In the genomic region with DNA sequence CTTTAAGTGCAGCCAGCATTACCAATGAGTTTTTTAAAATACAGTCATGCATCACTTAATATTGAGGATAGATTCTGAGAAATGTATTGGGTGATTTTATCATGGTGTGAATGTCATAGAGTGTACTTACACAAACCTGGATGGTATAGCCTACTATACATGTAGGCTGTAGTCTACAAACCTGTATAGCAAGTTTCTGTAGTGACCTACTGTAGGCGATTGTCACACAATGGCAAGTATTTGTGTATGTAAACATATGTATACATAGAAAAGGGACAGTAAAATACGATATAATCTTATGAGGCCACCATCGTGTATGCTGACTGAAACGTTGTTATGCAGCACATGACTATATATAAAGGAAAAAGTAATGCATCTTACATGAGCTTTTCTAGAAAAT, we compare ENCODE assay signal across 27 cellular contexts. TPM values are rescaled to one million over a fixed set of nuclear protein-coding genes. Genes with fewer than 3 reads are reported as not detected.
"Had no signal": no experiment of that assay in that cellular context is flagged by ENCODE, and none has a peak within 500 bp of the region (broad histone marks: within the 10 kb centered on the region; RNA-seq: fewer than 3 reads in every experiment).

No MANE protein-coding gene starts in this region.

- H3K4me3 Mint-ChIP-seq: activated CD8-positive, alpha-beta T cell treated with anti-CD3 and anti-CD28 coated beads, Interleukin-2, amount 10 ng/mL, durations not matched to agents 7 days and 5 days; activated naive CD8-positive, alpha-beta T cell treated with anti-CD3 and anti-CD28 coated beads, Interleukin-2, amount 50 U/mL, for 24 hours; activated T-helper 1 cell treated with anti-CD3 and anti-CD28 coated beads, Interleukin-12 subunit alpha, Interleukin-12 subunit beta, Interleukin-2, Interleukin-4 antibody, amounts not matched to agents 30 ng/mL and 10 ng/mL and 1 ng/mL, durations not matched to agents 14 hours and 24 hours and 36 hours; central memory CD8-positive, alpha-beta T cell had no signal

- H3K9me3 Mint-ChIP-seq: activated naive CD8-positive, alpha-beta T cell treated with anti-CD3 and anti-CD28 coated beads, Interleukin-2, amount 50 U/mL, for 24 hours; activated T-helper 1 cell treated with anti-CD3 and anti-CD28 coated beads, Interleukin-12 subunit alpha, Interleukin-12 subunit beta, Interleukin-2, Interleukin-4 antibody, amounts not matched to agents 30 ng/mL and 10 ng/mL and 1 ng/mL, durations not matched to agents 14 hours and 24 hours and 36 hours; central memory CD8-positive, alpha-beta T cell had no signal

- DNase-seq: activated CD4-positive, alpha-beta T cell treated with anti-CD3 and anti-CD28 coated beads for 4 hours; activated CD8-positive, alpha-beta memory T cell treated with anti-CD3 and anti-CD28 coated beads, Interleukin-2, amount 50 U/mL, for 48 hours; activated CD8-positive, alpha-beta T cell treated with anti-CD3 and anti-CD28 coated beads, Interleukin-2, amount 10 ng/mL, durations not matched to agents 7 days and 5 days; activated effector memory CD4-positive, alpha-beta T cell treated with Interleukin-2 at 50 U/mL for 16 hours; activated naive CD4-positive, alpha-beta T cell; activated naive CD8-positive, alpha-beta T cell treated with anti-CD3 and anti-CD28 coated beads, Interleukin-2, amount 50 U/mL, for 24 hours; activated T-cell treated with anti-CD3 and anti-CD28 coated beads, Interleukin-2, amount 50 U/mL, for 1 hour; amniotic stem cell; body of pancreas; cortex of kidney; Kasumi-1; KBM-7; NCI-H1048; NCI-H1930; NCI-H2107; NCI-H524 treated with DMSO at 0.1 percent for 48 hours; PC-9; SHP77 treated with DMSO at 0.1 percent for 48 hours; SK-N-SH; T-helper 1 cell; WERI-Rb-1 had no signal

- ATAC-seq: activated CD8-positive, alpha-beta T cell treated with anti-CD3 and anti-CD28 coated beads, Interleukin-2, amount 10 ng/mL, durations not matched to agents 7 days and 5 days; activated naive CD4-positive, alpha-beta T cell treated with anti-CD3 and anti-CD28 coated beads, Interleukin-2, amount 50 U/mL, for 72 hours; activated naive CD8-positive, alpha-beta T cell treated with anti-CD3 and anti-CD28 coated beads, Interleukin-2, amount 50 U/mL, for 24 hours; body of pancreas had no signal

- H3K4me1 Mint-ChIP-seq: activated naive CD8-positive, alpha-beta T cell treated with anti-CD3 and anti-CD28 coated beads, Interleukin-2, amount 50 U/mL, for 24 hours; central memory CD8-positive, alpha-beta T cell had no signal

- H3K27me3 Mint-ChIP-seq: central memory CD8-positive, alpha-beta T cell had no signal

- H3K27ac Mint-ChIP-seq: activated CD8-positive, alpha-beta T cell treated with anti-CD3 and anti-CD28 coated beads, Interleukin-2, amount 10 ng/mL, durations not matched to agents 7 days and 5 days; activated naive CD4-positive, alpha-beta T cell treated with anti-CD3 and anti-CD28 coated beads, Interleukin-2, amount 50 U/mL, for 72 hours; activated naive CD8-positive, alpha-beta T cell treated with anti-CD3 and anti-CD28 coated beads, Interleukin-2, amount 50 U/mL, for 24 hours; activated T-helper 1 cell treated with anti-CD3 and anti-CD28 coated beads, Interleukin-12 subunit alpha, Interleukin-12 subunit beta, Interleukin-2, Interleukin-4 antibody, amounts not matched to agents 30 ng/mL and 10 ng/mL and 1 ng/mL, durations not matched to agents 14 hours and 24 hours and 36 hours had no signal

- H3K36me3 Mint-ChIP-seq: activated naive CD4-positive, alpha-beta T cell treated with anti-CD3 and anti-CD28 coated beads, Interleukin-2, amount 50 U/mL, for 72 hours had no signal

RNA-seq across cellular contexts. Expression of gene RPE65, which starts 48.2 kb away (rescaled TPM):
- total RNA-seq: activated CD8-positive, alpha-beta T cell treated with anti-CD3 and anti-CD28 coated beads, Interleukin-2, amount 10 ng/mL, durations not matched to agents 7 days and 5 days; activated naive CD4-positive, alpha-beta T cell treated with anti-CD3 and anti-CD28 coated beads, Interleukin-2, amount 50 U/mL, for 72 hours; activated T-helper 1 cell treated with anti-CD3 and anti-CD28 coated beads, Interleukin-12 subunit alpha, Interleukin-12 subunit beta, Interleukin-2, Interleukin-4 antibody, amounts not matched to agents 30 ng/mL and 10 ng/mL and 1 ng/mL, durations not matched to agents 14 hours and 24 hours and 36 hours; ascending aorta; body of pancreas; M059J; PC-9; T-helper 2 cell treated with Interferon-gamma antibody and Interleukin-4, amounts not matched to agents 100 ng/mL and 5 ng/mL, for 36 hours had no signal
